ENCODE assay signal across 1 cellular context in the genomic region with DNA sequence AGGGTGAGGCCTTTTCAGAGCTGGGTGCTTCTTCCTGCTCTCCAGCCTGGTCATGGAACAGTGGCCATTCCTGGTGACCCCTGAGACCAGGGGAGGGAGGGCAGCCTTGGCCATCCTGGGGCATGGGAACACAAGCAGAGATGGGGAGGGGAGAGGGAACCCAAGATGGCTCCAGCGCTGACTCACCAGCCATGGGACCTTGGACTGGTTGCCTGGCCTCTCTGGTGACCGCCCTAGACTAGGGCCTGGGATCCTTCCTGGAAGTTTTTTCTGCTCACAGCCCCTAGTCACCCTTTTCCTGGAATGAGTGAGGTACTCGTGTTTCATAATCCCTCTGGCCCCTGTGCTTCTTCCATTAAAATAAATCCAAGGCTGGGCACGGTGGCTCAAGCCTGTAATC.
A peak's percentile ranks its signal among the peaks of the same experiment; 100 is the strongest.
TF ChIP-seq lines count a peak whose summit lies in the region.

No MANE protein-coding gene starts in this region.

TF ChIP-seq in HepG2, 621 proteins besides CTCF, POLR2A, EP300 and RAD21 (continued from another document):
- TF ChIP-seq, protein P1, sequence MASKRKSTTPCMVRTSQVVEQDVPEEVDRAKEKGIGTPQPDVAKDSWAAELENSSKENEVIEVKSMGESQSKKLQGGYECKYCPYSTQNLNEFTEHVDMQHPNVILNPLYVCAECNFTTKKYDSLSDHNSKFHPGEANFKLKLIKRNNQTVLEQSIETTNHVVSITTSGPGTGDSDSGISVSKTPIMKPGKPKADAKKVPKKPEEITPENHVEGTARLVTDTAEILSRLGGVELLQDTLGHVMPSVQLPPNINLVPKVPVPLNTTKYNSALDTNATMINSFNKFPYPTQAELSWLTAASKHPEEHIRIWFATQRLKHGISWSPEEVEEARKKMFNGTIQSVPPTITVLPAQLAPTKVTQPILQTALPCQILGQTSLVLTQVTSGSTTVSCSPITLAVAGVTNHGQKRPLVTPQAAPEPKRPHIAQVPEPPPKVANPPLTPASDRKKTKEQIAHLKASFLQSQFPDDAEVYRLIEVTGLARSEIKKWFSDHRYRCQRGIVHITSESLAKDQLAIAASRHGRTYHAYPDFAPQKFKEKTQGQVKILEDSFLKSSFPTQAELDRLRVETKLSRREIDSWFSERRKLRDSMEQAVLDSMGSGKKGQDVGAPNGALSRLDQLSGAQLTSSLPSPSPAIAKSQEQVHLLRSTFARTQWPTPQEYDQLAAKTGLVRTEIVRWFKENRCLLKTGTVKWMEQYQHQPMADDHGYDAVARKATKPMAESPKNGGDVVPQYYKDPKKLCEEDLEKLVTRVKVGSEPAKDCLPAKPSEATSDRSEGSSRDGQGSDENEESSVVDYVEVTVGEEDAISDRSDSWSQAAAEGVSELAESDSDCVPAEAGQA (IDR thresholded peaks at IDR 0.05; ENCODE audit: low read depth): peak; percentile 59; the same call in 1 of the 2 replicates
- TF ChIP-seq, protein P1 (CRISPR knock-in tag; IDR thresholded peaks at IDR 0.05; ENCODE audit: borderline replicate concordance): no peak
